In the genomic region with DNA sequence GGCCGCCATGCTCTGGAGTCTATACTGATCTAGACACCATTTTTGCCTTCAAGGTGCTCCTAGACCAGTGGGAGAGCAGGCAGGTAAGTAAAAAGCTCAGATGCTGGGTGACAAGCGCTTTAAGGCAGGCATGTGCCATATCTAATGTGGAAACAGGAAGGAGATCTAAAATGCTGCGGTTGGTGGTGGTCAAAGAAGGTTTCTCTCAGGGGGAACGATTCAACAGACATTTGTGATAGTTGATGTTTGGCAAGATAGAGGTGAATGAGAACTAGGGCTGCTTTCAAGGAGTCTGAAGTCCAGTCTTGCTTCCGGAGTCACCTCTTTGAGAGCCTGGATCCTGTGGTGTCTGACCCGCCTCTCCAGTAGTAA, we compare ENCODE assay signal across 24 cellular contexts.
DNase-seq lines count a peak whose midpoint lies in the region; ATAC-seq and TF ChIP-seq lines count a peak whose summit lies in the region.
"Had no signal": no experiment of that assay in that cellular context is flagged by ENCODE, and none has a peak within 500 bp of the region (broad histone marks: within the 10 kb centered on the region; RNA-seq: fewer than 3 reads in every experiment).

No MANE protein-coding gene starts in this region.

- peak; percentile 21 for DNase-seq in CMK (ENCODE audit: low read depth)
- peak; percentile 91 for DNase-seq in NB4 (ENCODE audit: low read depth)
- DNase-seq in chondrocyte (ENCODE audit: low spot score) = no peak
- no peak for DNase-seq in psoas muscle
- DNase-seq in cerebellar nuclear complex (lab: John Stamatoyannopoulos, UW) = no peak
- no peak for DNase-seq in DMS 273 treated with DMSO at 0.1 percent for 48 hours (lab: John Stamatoyannopoulos, UW)
- no peak for DNase-seq in NCI-H446 treated with DMSO at 0.1 percent for 48 hours (lab: John Stamatoyannopoulos, UW)
- DNase-seq: activated CD4-positive, alpha-beta T cell treated with anti-CD3 and anti-CD28 coated beads, Interleukin-2, amount 10 ng/mL, durations not matched to agents 7 days and 5 days; activated CD8-positive, alpha-beta memory T cell treated with anti-CD3 and anti-CD28 coated beads, Interleukin-2, amount 10 ng/mL, durations not matched to agents 7 days and 5 days; activated naive CD4-positive, alpha-beta T cell treated with anti-CD3 and anti-CD28 coated beads for 36 hours; activated T-cell treated with anti-CD3 and anti-CD28 coated beads, Interleukin-2, amount 50 U/mL, for 72 hours; CD4-positive, CD25-positive, alpha-beta regulatory T cell; mammary epithelial cell; NCI-H1694 treated with DMSO at 0.1 percent for 48 hours; NCI-H2171 treated with DMSO at 0.1 percent for 48 hours; NCI-H524 treated with DMSO at 0.1 percent for 48 hours; RPMI8226; stimulated activated CD4-positive, alpha-beta T cell treated with anti-CD3 and anti-CD28 coated beads, Interleukin-4, amount 100 ng/mL, for 1 hour; stimulated activated naive CD4-positive, alpha-beta T cell had no signal

- TF ChIP-seq POLR2A in NB4 (IDR thresholded peaks at IDR 0.05; ENCODE audit: extremely low read depth, insufficient read length) = no peak

- H3K27me3 Mint-ChIP-seq in chondrocyte (ENCODE audit: low read depth) = no peaks in the 10 kb centered on the region
- H3K27me3 Mint-ChIP-seq: dendritic cell treated with granulocyte-macrophage colony-stimulating factor and Interleukin-4, amounts not matched to agents 40 ng/mL and 50 ng/mL, for 4 days had no signal

- 90 to 95% (median 93%) methylated on average over 6 of the region's 6 CpGs for WGBS in psoas muscle, 3 donors

- ATAC-seq in psoas muscle = no peak
- no peak for ATAC-seq in GM21360 (IDR thresholded peaks at IDR 0.05; ENCODE audit: unreplicated experiment)
- ATAC-seq: activated CD8-positive, alpha-beta memory T cell treated with anti-CD3 and anti-CD28 coated beads, Interleukin-2, amount 10 ng/mL, durations not matched to agents 7 days and 5 days; activated T-cell treated with anti-CD3 and anti-CD28 coated beads, Interleukin-2, amount 50 U/mL, for 72 hours; HCT116; SK-N-SH treated with all-trans-retinoic acid at 6 μM for 48 hours had no signal

- H3K4me3 ChIP-seq in NB4 (ENCODE audit: low read depth, low read length) (peak overlapping the region; percentile 32), psoas muscle (no peak overlapping the region)
- H3K4me3 ChIP-seq: thoracic aorta had no signal

- no peak overlapping the region for H3K4me3 Mint-ChIP-seq in chondrocyte (ENCODE audit: unreplicated experiment)
- H3K4me3 Mint-ChIP-seq: activated CD4-positive, alpha-beta T cell treated with anti-CD3 and anti-CD28 coated beads, Interleukin-2, amount 10 ng/mL, durations not matched to agents 7 days and 5 days; activated CD8-positive, alpha-beta memory T cell treated with anti-CD3 and anti-CD28 coated beads, Interleukin-2, amount 10 ng/mL, durations not matched to agents 7 days and 5 days; activated naive CD4-positive, alpha-beta T cell treated with anti-CD3 and anti-CD28 coated beads for 36 hours; activated T-cell treated with anti-CD3 and anti-CD28 coated beads, Interleukin-2, amount 50 U/mL, for 72 hours; CD4-positive, CD25-positive, alpha-beta regulatory T cell; dendritic cell treated with granulocyte-macrophage colony-stimulating factor and Interleukin-4, amounts not matched to agents 40 ng/mL and 50 ng/mL, for 4 days had no signal

- no peaks in the 10 kb centered on the region for H3K9me3 ChIP-seq in psoas muscle
- H3K9me3 ChIP-seq: thoracic aorta had no signal

- no peaks in the 10 kb centered on the region for H3K36me3 ChIP-seq in psoas muscle (ENCODE audit: insufficient read depth in 1 of 2, low read depth in 1 of 2)
- H3K36me3 ChIP-seq: thoracic aorta had no signal

- H3K27me3 ChIP-seq in psoas muscle (ENCODE audit: insufficient read depth in 3 of 3, low read length in 2 of 3) = no peaks in the 10 kb centered on the region

- intact Hi-C loops in psoas muscle (cut with DNase I) = loop anchor here (2.0 to 10.0 kb wide), 5 partner anchors 97 to 639 kb away; no protein-coding TSS in a partner anchor

- TF ChIP-seq CTCF in NB4 (IDR thresholded peaks at IDR 0.05; ENCODE audit: low read depth, low read length) = no peak
- TF ChIP-seq CTCF in chondrocyte (IDR thresholded peaks at IDR 0.05) = no peak
- no peak for TF ChIP-seq CTCF in psoas muscle (IDR thresholded peaks at IDR 0.05)

- H3K27ac Mint-ChIP-seq in chondrocyte (ENCODE audit: unreplicated experiment) = peak overlapping the region; percentile 53
- H3K27ac Mint-ChIP-seq: activated CD8-positive, alpha-beta memory T cell treated with anti-CD3 and anti-CD28 coated beads, Interleukin-2, amount 10 ng/mL, durations not matched to agents 7 days and 5 days; activated naive CD4-positive, alpha-beta T cell treated with anti-CD3 and anti-CD28 coated beads for 36 hours; activated T-cell treated with anti-CD3 and anti-CD28 coated beads, Interleukin-2, amount 50 U/mL, for 72 hours; CD4-positive, CD25-positive, alpha-beta regulatory T cell had no signal

- peak overlapping the region; percentile 96 for H3K27ac ChIP-seq in psoas muscle

- no peaks in the 10 kb centered on the region for H3K36me3 Mint-ChIP-seq in chondrocyte (ENCODE audit: low read depth)
- H3K36me3 Mint-ChIP-seq: activated CD8-positive, alpha-beta memory T cell treated with anti-CD3 and anti-CD28 coated beads, Interleukin-2, amount 10 ng/mL, durations not matched to agents 7 days and 5 days; CD4-positive, CD25-positive, alpha-beta regulatory T cell had no signal

- no peaks in the 10 kb centered on the region for H3K9me3 Mint-ChIP-seq in chondrocyte (ENCODE audit: low read depth)
- H3K9me3 Mint-ChIP-seq: activated CD4-positive, alpha-beta T cell treated with anti-CD3 and anti-CD28 coated beads, Interleukin-2, amount 10 ng/mL, durations not matched to agents 7 days and 5 days; activated naive CD4-positive, alpha-beta T cell treated with anti-CD3 and anti-CD28 coated beads for 36 hours; activated T-cell treated with anti-CD3 and anti-CD28 coated beads, Interleukin-2, amount 50 U/mL, for 72 hours; dendritic cell treated with granulocyte-macrophage colony-stimulating factor and Interleukin-4, amounts not matched to agents 40 ng/mL and 50 ng/mL, for 4 days had no signal

- peaks cover 46% of the 10 kb centered on the region for H3K4me1 Mint-ChIP-seq in chondrocyte (ENCODE audit: low read depth)

- H3K4me1 ChIP-seq in psoas muscle = peaks cover 17% of the 10 kb centered on the region

Comparison
In these comparisons a context has a peak if more than half of its experiments do, and no peak if none do; other contexts are left out.
1. DNase-seq: peak in CMK (single experiment) and NB4 (single experiment); none in chondrocyte (single experiment), psoas muscle (0 of 2), cerebellar nuclear complex (0 of 2), DMS 273 treated with DMSO at 0.1 percent for 48 hours (single experiment) and NCI-H446 treated with DMSO at 0.1 percent for 48 hours (single experiment).